24 cellular contexts compared by ENCODE assay signal in genomic region chr2:190696792-190697398, GRCh38. TPM values are rescaled to one million over a fixed set of nuclear protein-coding genes. Genes with fewer than 3 reads are reported as not detected.
DNase-seq lines count a peak whose midpoint lies in the region; ATAC-seq and TF ChIP-seq lines count a peak whose summit lies in the region.
"Had no signal": no experiment of that assay in that cellular context is flagged by ENCODE, and none has a peak within 500 bp of the region (broad histone marks: within the 10 kb centered on the region; RNA-seq: fewer than 3 reads in every experiment).

No MANE protein-coding gene starts in this region.

- no peaks in the 10 kb centered on the region for H3K9me3 ChIP-seq in mucosa of descending colon
- H3K9me3 ChIP-seq: esophagus squamous epithelium, tibial artery had no signal

- H3K36me3 Mint-ChIP-seq in type B pancreatic cell: peaks cover 8% of the 10 kb centered on the region
- peaks cover 20% of the 10 kb centered on the region for H3K36me3 Mint-ChIP-seq in activated CD8-positive, alpha-beta memory T cell treated with anti-CD3 and anti-CD28 coated beads, Interleukin-2, amount 10 ng/mL, durations not matched to agents 7 days and 5 days

- ATAC-seq in mucosa of descending colon (peak; percentile 31), HG03460 (IDR thresholded peaks at IDR 0.05; ENCODE audit: unreplicated experiment) (no peak)
- no peak for ATAC-seq in activated CD8-positive, alpha-beta memory T cell treated with anti-CD3 and anti-CD28 coated beads, Interleukin-2, amount 10 ng/mL, durations not matched to agents 7 days and 5 days
- ATAC-seq: right cardiac atrium had no signal

- H3K4me3 ChIP-seq in mucosa of descending colon: no peak overlapping the region
- H3K4me3 ChIP-seq: esophagus squamous epithelium, tibial artery had no signal

- H3K27me3 Mint-ChIP-seq in type B pancreatic cell: no peaks in the 10 kb centered on the region
- no peaks in the 10 kb centered on the region for H3K27me3 Mint-ChIP-seq in activated CD8-positive, alpha-beta memory T cell treated with anti-CD3 and anti-CD28 coated beads, Interleukin-2, amount 10 ng/mL, durations not matched to agents 7 days and 5 days
- H3K27me3 Mint-ChIP-seq: CD4-positive, alpha-beta T cell; central memory CD8-positive, alpha-beta T cell had no signal

- no peaks in the 10 kb centered on the region for H3K4me1 ChIP-seq in mucosa of descending colon (ENCODE audit: low read depth)
- H3K4me1 ChIP-seq: esophagus squamous epithelium, tibial artery had no signal

- TF ChIP-seq CTCF in mucosa of descending colon (IDR thresholded peaks at IDR 0.05): no peak
- TF ChIP-seq CTCF in type B pancreatic cell (conservative IDR thresholded peaks at IDR 0.05): no peak

- CTCF ChIA-PET in activated CD8-positive, alpha-beta memory T cell treated with anti-CD3 and anti-CD28 coated beads, Interleukin-2, amount 10 ng/mL, durations not matched to agents 7 days and 5 days (lab: Charles Lee): interaction anchor here (2.1 kb wide), 1 partner anchor 17 kb away, joined by 4 read pairs; no protein-coding TSS in a partner anchor

- H3K9me3 Mint-ChIP-seq in type B pancreatic cell: no peaks in the 10 kb centered on the region
- no peaks in the 10 kb centered on the region for H3K9me3 Mint-ChIP-seq in activated CD8-positive, alpha-beta memory T cell treated with anti-CD3 and anti-CD28 coated beads, Interleukin-2, amount 10 ng/mL, durations not matched to agents 7 days and 5 days (ENCODE audit: low read depth)
- H3K9me3 Mint-ChIP-seq: activated naive CD4-positive, alpha-beta T cell treated with anti-CD3 and anti-CD28 coated beads for 36 hours; CD4-positive, alpha-beta T cell; central memory CD8-positive, alpha-beta T cell had no signal

- H3K4me3 Mint-ChIP-seq in type B pancreatic cell: no peak overlapping the region
- no peak overlapping the region for H3K4me3 Mint-ChIP-seq in activated CD8-positive, alpha-beta memory T cell treated with anti-CD3 and anti-CD28 coated beads, Interleukin-2, amount 10 ng/mL, durations not matched to agents 7 days and 5 days
- H3K4me3 Mint-ChIP-seq: activated naive CD4-positive, alpha-beta T cell treated with anti-CD3 and anti-CD28 coated beads for 36 hours; CD4-positive, alpha-beta T cell; central memory CD8-positive, alpha-beta T cell had no signal

- no peak overlapping the region for H3K27ac Mint-ChIP-seq in type B pancreatic cell
- no peak overlapping the region for H3K27ac Mint-ChIP-seq in activated CD8-positive, alpha-beta memory T cell treated with anti-CD3 and anti-CD28 coated beads, Interleukin-2, amount 10 ng/mL, durations not matched to agents 7 days and 5 days
- H3K27ac Mint-ChIP-seq: activated naive CD4-positive, alpha-beta T cell treated with anti-CD3 and anti-CD28 coated beads for 36 hours; CD4-positive, alpha-beta T cell had no signal

- DNase-seq in ELF-1 (ENCODE audit: low read depth, low spot score) (peak; percentile 76), NCI-H526 (lab: John Stamatoyannopoulos, UW) (peak; percentile 24 to 60), iPS DF 19.7 (ENCODE audit: low read depth, low spot score) (peak; percentile 38), mucosa of descending colon (no peak), type B pancreatic cell (ENCODE audit: extremely low spot score, unreplicated experiment) (no peak), retina (no peak)
- no peak for DNase-seq in activated CD8-positive, alpha-beta memory T cell treated with anti-CD3 and anti-CD28 coated beads, Interleukin-2, amount 10 ng/mL, durations not matched to agents 7 days and 5 days
- DNase-seq: activated CD4-positive, alpha-beta T cell treated with anti-CD3 and anti-CD28 coated beads, Interleukin-2, amount 50 U/mL, for 1 hour; activated naive CD4-positive, alpha-beta T cell treated with anti-CD3 and anti-CD28 coated beads for 36 hours; aorta; CD4-positive, alpha-beta T cell; DND-41; esophagus squamous epithelium; KBM-7; midbrain; NCI-H187; OCI-M1; right cardiac atrium; SHP77; stimulated activated naive CD4-positive, alpha-beta T cell treated with Interleukin-2 at 50 U/mL for 16 hours; T-helper 1 cell; tibial artery had no signal

- peaks cover 10% of the 10 kb centered on the region for H3K4me1 Mint-ChIP-seq in type B pancreatic cell (ENCODE audit: unreplicated experiment)
- peaks cover 35% of the 10 kb centered on the region for H3K4me1 Mint-ChIP-seq in activated CD8-positive, alpha-beta memory T cell treated with anti-CD3 and anti-CD28 coated beads, Interleukin-2, amount 10 ng/mL, durations not matched to agents 7 days and 5 days

- H3K36me3 ChIP-seq in mucosa of descending colon (ENCODE audit: low read depth): no peaks in the 10 kb centered on the region

- intact Hi-C loops in mucosa of descending colon (cut with DNase I, micrococcal nuclease): no loop called here

RNA-seq across cellular contexts. Expression of gene NAB1, which starts 48.0 kb away (rescaled TPM):
- 10 to 100 TPM; 23.4 to 55.0 (median 28.9) TPM for total RNA-seq in mucosa of descending colon
- total RNA-seq in type B pancreatic cell (ENCODE audit: low replicate concordance): 32.9 and 39.7 TPM in 2 replicates
- 10 to 100 TPM; 36.8 to 38.4 TPM for total RNA-seq in activated CD8-positive, alpha-beta memory T cell treated with anti-CD3 and anti-CD28 coated beads, Interleukin-2, amount 10 ng/mL, durations not matched to agents 7 days and 5 days

Comparison
In these comparisons a context has a peak if more than half of its experiments do, and no peak if none do; other contexts are left out.
1. DNase-seq: peak in ELF-1 (single experiment), NCI-H526 (2 of 2) and iPS DF 19.7 (single experiment); none in mucosa of descending colon (0 of 3), type B pancreatic cell (single experiment), retina (single experiment) and activated CD8-positive, alpha-beta memory T cell treated with anti-CD3 and anti-CD28 coated beads, Interleukin-2, amount 10 ng/mL, durations not matched to agents 7 days and 5 days (single experiment).